Comparison of ENCODE assay signal across 1 cellular context in the genomic region with DNA sequence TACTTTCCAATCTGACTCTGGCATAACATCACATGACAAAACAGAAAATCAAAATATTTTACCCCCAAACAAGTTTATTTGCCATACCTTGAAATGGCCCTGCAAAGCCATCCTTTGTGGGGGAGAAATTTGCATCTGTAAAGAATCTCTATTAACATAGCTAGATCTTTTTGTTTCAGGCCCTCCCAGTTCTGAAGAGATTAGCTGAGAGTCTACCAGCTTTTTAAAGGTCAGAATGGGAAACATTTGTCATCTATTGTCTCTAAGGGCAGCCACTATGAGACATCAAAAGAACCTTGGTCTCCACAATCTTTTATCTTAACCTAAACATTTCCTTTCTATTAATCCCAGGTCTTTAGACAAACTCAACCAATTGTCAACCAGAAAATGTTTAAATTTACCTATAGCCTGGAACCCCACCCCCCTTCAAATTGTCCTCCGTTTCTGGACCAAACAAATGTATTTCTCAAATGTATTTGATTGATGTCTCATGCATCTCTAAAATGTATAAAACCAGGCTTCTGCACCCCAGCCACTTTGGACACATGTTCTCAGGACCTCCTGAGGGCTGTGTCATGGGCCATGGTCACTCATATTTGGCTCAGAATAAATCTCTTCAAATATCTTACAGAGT.
A peak's percentile ranks its signal among the peaks of the same experiment; 100 is the strongest.
TF ChIP-seq lines count a peak whose summit lies in the region.

No MANE protein-coding gene starts in this region.

TF ChIP-seq in H1, 55 proteins besides CTCF, POLR2A, EP300 and RAD21:
- TF ChIP-seq SP1 (IDR thresholded peaks at IDR 0.05; ENCODE audit: low read depth, low read length) (peak; percentile 50; the same call in 1 of the 2 replicates), POU5F1 (IDR thresholded peaks at IDR 0.05; ENCODE audit: low read depth, low read length) (0 out of 2 replicates have a peak, but pooled peaks have one; percentile 6), NANOG (IDR thresholded peaks at IDR 0.05; ENCODE audit: insufficient read depth, low read depth, low read length, poor library complexity, severe bottlenecking) (peak; percentile 80)
- TF ChIP-seq, protein P1, sequence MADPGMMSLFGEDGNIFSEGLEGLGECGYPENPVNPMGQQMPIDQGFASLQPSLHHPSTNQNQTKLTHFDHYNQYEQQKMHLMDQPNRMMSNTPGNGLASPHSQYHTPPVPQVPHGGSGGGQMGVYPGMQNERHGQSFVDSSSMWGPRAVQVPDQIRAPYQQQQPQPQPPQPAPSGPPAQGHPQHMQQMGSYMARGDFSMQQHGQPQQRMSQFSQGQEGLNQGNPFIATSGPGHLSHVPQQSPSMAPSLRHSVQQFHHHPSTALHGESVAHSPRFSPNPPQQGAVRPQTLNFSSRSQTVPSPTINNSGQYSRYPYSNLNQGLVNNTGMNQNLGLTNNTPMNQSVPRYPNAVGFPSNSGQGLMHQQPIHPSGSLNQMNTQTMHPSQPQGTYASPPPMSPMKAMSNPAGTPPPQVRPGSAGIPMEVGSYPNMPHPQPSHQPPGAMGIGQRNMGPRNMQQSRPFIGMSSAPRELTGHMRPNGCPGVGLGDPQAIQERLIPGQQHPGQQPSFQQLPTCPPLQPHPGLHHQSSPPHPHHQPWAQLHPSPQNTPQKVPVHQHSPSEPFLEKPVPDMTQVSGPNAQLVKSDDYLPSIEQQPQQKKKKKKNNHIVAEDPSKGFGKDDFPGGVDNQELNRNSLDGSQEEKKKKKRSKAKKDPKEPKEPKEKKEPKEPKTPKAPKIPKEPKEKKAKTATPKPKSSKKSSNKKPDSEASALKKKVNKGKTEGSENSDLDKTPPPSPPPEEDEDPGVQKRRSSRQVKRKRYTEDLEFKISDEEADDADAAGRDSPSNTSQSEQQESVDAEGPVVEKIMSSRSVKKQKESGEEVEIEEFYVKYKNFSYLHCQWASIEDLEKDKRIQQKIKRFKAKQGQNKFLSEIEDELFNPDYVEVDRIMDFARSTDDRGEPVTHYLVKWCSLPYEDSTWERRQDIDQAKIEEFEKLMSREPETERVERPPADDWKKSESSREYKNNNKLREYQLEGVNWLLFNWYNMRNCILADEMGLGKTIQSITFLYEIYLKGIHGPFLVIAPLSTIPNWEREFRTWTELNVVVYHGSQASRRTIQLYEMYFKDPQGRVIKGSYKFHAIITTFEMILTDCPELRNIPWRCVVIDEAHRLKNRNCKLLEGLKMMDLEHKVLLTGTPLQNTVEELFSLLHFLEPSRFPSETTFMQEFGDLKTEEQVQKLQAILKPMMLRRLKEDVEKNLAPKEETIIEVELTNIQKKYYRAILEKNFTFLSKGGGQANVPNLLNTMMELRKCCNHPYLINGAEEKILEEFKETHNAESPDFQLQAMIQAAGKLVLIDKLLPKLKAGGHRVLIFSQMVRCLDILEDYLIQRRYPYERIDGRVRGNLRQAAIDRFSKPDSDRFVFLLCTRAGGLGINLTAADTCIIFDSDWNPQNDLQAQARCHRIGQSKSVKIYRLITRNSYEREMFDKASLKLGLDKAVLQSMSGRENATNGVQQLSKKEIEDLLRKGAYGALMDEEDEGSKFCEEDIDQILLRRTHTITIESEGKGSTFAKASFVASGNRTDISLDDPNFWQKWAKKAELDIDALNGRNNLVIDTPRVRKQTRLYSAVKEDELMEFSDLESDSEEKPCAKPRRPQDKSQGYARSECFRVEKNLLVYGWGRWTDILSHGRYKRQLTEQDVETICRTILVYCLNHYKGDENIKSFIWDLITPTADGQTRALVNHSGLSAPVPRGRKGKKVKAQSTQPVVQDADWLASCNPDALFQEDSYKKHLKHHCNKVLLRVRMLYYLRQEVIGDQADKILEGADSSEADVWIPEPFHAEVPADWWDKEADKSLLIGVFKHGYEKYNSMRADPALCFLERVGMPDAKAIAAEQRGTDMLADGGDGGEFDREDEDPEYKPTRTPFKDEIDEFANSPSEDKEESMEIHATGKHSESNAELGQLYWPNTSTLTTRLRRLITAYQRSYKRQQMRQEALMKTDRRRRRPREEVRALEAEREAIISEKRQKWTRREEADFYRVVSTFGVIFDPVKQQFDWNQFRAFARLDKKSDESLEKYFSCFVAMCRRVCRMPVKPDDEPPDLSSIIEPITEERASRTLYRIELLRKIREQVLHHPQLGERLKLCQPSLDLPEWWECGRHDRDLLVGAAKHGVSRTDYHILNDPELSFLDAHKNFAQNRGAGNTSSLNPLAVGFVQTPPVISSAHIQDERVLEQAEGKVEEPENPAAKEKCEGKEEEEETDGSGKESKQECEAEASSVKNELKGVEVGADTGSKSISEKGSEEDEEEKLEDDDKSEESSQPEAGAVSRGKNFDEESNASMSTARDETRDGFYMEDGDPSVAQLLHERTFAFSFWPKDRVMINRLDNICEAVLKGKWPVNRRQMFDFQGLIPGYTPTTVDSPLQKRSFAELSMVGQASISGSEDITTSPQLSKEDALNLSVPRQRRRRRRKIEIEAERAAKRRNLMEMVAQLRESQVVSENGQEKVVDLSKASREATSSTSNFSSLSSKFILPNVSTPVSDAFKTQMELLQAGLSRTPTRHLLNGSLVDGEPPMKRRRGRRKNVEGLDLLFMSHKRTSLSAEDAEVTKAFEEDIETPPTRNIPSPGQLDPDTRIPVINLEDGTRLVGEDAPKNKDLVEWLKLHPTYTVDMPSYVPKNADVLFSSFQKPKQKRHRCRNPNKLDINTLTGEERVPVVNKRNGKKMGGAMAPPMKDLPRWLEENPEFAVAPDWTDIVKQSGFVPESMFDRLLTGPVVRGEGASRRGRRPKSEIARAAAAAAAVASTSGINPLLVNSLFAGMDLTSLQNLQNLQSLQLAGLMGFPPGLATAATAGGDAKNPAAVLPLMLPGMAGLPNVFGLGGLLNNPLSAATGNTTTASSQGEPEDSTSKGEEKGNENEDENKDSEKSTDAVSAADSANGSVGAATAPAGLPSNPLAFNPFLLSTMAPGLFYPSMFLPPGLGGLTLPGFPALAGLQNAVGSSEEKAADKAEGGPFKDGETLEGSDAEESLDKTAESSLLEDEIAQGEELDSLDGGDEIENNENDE (IDR thresholded peaks at IDR 0.05; ENCODE audit: insufficient replicate concordance, low read length): peak; percentile 66
